Comparison of ENCODE assay signal across 18 cellular contexts in genomic region chr14:106347890-106348755, GRCh38.
DNase-seq lines count a peak whose midpoint lies in the region; ATAC-seq and TF ChIP-seq lines count a peak whose summit lies in the region.
"Had no signal": no experiment of that assay in that cellular context is flagged by ENCODE, and none has a peak within 500 bp of the region (broad histone marks: within the 10 kb centered on the region; RNA-seq: fewer than 3 reads in every experiment).

No MANE protein-coding gene starts in this region.

- no peaks in the 10 kb centered on the region for H4K20me1 ChIP-seq in Loucy (ENCODE audit: insufficient read depth, low read length, poor library complexity, severe bottlenecking)

- H3K4me1 ChIP-seq in right atrium auricular region (no peaks in the 10 kb centered on the region), heart left ventricle (no peaks in the 10 kb centered on the region), Loucy (ENCODE audit: insufficient read depth, low read length, poor library complexity, severe bottlenecking) (peaks cover 82% of the 10 kb centered on the region)
- H3K4me1 ChIP-seq: HAP-1 had no signal

- H3K27ac ChIP-seq in right atrium auricular region, result no peak overlapping the region
- H3K27ac ChIP-seq in heart left ventricle, result no peak overlapping the region
- H3K27ac ChIP-seq: HL-60 had no signal

- no peak overlapping the region for H3K4me3 Mint-ChIP-seq in type B pancreatic cell

- H3K27me3 ChIP-seq in right atrium auricular region, result no peaks in the 10 kb centered on the region
- H3K27me3 ChIP-seq in heart left ventricle, result peaks cover 0 to 49% (median 13%) of the 10 kb centered on the region in 9 donors
- no peaks in the 10 kb centered on the region for H3K27me3 ChIP-seq in Loucy (ENCODE audit: insufficient read depth, low read length, poor library complexity, severe bottlenecking)

- H3K36me3 Mint-ChIP-seq in type B pancreatic cell, result no peaks in the 10 kb centered on the region

- H3K79me2 ChIP-seq in Loucy (ENCODE audit: insufficient read depth, low read length), result peaks cover 36% of the 10 kb centered on the region

- no peaks in the 10 kb centered on the region for H3K4me1 Mint-ChIP-seq in type B pancreatic cell (ENCODE audit: unreplicated experiment)

- H3K4me3 ChIP-seq in right atrium auricular region, result no peak overlapping the region
- H3K4me3 ChIP-seq in heart left ventricle, result no peak overlapping the region
- peak overlapping the region; percentile 37 for H3K4me3 ChIP-seq in Loucy (ENCODE audit: low read length, poor library complexity, severe bottlenecking)
- H3K4me3 ChIP-seq: HAP-1 had no signal

- no peak for TF ChIP-seq POLR2A in heart left ventricle (IDR thresholded peaks at IDR 0.05)

- H3K9me2 ChIP-seq in Loucy (replicated peaks; ENCODE audit: low read depth, low read length), result no peaks in the 10 kb centered on the region
- H3K9me2 ChIP-seq: SK-N-SH had no signal

- no peak for TF ChIP-seq CTCF in right atrium auricular region (IDR thresholded peaks at IDR 0.05)
- TF ChIP-seq CTCF in heart left ventricle (IDR thresholded peaks at IDR 0.05), result no peak
- no peak for TF ChIP-seq CTCF in Loucy (conservative IDR thresholded peaks at IDR 0.05; ENCODE audit: low read length)
- no peak for TF ChIP-seq CTCF in type B pancreatic cell (conservative IDR thresholded peaks at IDR 0.05)

- peaks cover 24% of the 10 kb centered on the region for H3F3A ChIP-seq in Loucy (ENCODE audit: low read depth)

- H3K9me3 Mint-ChIP-seq in type B pancreatic cell, result peaks cover 45% of the 10 kb centered on the region

- DNase-seq in right atrium auricular region (ENCODE audit: low spot score), result peak; percentile 56
- no peak for DNase-seq in heart left ventricle
- peak; percentile 4 for DNase-seq in iPS-NIHi11 (ENCODE audit: low spot score)
- DNase-seq in type B pancreatic cell (ENCODE audit: extremely low spot score, unreplicated experiment), result peak; percentile 75
- no peak for DNase-seq in activated CD4-positive, CD25-positive, alpha-beta regulatory T cell treated with anti-CD3 and anti-CD28 coated beads, Interleukin-2, amount 50 U/mL, for 72 hours
- DNase-seq in mesenteric fat pad (ENCODE audit: low spot score), result no peak
- DNase-seq: 8988T, C1 segment of cervical spinal cord, DMS 273 treated with DMSO at 0.1 percent for 48 hours, NCI-H146, NCI-H2081, NCI-H510A treated with DMSO at 0.1 percent for 48 hours, NCI-H82, SK-N-SH had no signal

- H3K4me2 ChIP-seq in Loucy (ENCODE audit: low read depth, low read length, poor library complexity, severe bottlenecking), result peak overlapping the region; percentile 50
- H3K4me2 ChIP-seq: SK-N-SH had no signal

- no peaks in the 10 kb centered on the region for H3K27me3 Mint-ChIP-seq in type B pancreatic cell

- 44 to 53% (median 50%) methylated on average over 8 of the region's 8 CpGs for WGBS in heart left ventricle, 4 donors

- no peaks in the 10 kb centered on the region for H3K36me3 ChIP-seq in right atrium auricular region
- H3K36me3 ChIP-seq in heart left ventricle, result no peaks in the 10 kb centered on the region
- no peaks in the 10 kb centered on the region for H3K36me3 ChIP-seq in Loucy (ENCODE audit: insufficient read depth, low read length)
- H3K36me3 ChIP-seq: HAP-1 had no signal

- no peak overlapping the region for H3K27ac Mint-ChIP-seq in type B pancreatic cell

- H2AFZ ChIP-seq in Loucy (ENCODE audit: low read length), result no peak overlapping the region

- H3K9ac ChIP-seq in Loucy (ENCODE audit: low read depth, low read length, poor library complexity, severe bottlenecking), result peak overlapping the region; percentile 57
- H3K9ac ChIP-seq: SK-N-SH had no signal

- intact Hi-C loops in heart left ventricle (cut with DNase I), result no loop called here

- H3K9me3 ChIP-seq in right atrium auricular region (no peaks in the 10 kb centered on the region), heart left ventricle (no peaks in the 10 kb centered on the region), Loucy (ENCODE audit: insufficient read depth, low read depth, low read length) (no peaks in the 10 kb centered on the region)
- H3K9me3 ChIP-seq: HAP-1, SK-N-SH had no signal

- ATAC-seq in heart left ventricle, result no peak
- no peak for ATAC-seq in HG02852 (IDR thresholded peaks at IDR 0.05; ENCODE audit: unreplicated experiment)

Comparison
In these comparisons a context has a peak if more than half of its experiments do, and no peak if none do; other contexts are left out.
1. DNase-seq: peak in right atrium auricular region (single experiment), iPS-NIHi11 (single experiment) and type B pancreatic cell (single experiment); none in heart left ventricle (0 of 5), activated CD4-positive, CD25-positive, alpha-beta regulatory T cell treated with anti-CD3 and anti-CD28 coated beads, Interleukin-2, amount 50 U/mL, for 72 hours (single experiment) and mesenteric fat pad (single experiment).